Comparison of ENCODE assay signal across 12 cellular contexts in the genomic region with DNA sequence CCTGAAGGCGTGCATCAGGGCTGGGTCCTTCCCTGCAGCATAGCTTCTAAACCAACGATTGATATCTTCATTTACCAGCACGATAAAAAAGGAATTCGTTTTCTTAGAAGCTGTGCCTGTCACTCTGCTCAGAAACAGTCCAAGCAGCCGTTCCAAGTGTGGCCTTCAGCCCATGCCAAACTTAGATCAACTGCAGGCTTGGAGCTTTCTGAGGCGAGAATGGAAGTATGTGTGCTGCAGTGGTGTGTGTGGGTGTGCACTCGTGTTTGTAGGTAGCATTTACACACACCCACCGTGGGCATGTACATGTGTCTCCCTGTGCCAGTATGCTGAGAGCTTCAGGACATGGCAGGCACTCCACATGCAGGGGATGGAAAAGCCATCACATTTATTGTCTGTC.
DNase-seq lines count a peak whose midpoint lies in the region; ATAC-seq, FAIRE-seq and TF ChIP-seq lines count a peak whose summit lies in the region.
"Had no signal": no experiment of that assay in that cellular context is flagged by ENCODE, and none has a peak within 500 bp of the region (broad histone marks: within the 10 kb centered on the region; RNA-seq: fewer than 3 reads in every experiment).

No MANE protein-coding gene starts in this region.

- H3K27ac Mint-ChIP-seq in activated naive CD4-positive, alpha-beta T cell treated with anti-CD3 and anti-CD28 coated beads, Interleukin-2, amount 50 U/mL, for 24 hours: no peak overlapping the region
- no peak overlapping the region for H3K27ac Mint-ChIP-seq in activated naive CD4-positive, alpha-beta T cell treated with anti-CD3 and anti-CD28 coated beads for 36 hours
- peak overlapping the region in 9 of 10 donors; percentile 65 to 93 (median 82) for H3K27ac Mint-ChIP-seq in naive thymus-derived CD8-positive, alpha-beta T cell

- H3K4me1 ChIP-seq in tibial artery: peaks cover 0 to 37% (median 32%) of the 10 kb centered on the region in 4 donors

- peak overlapping the region in 43 of 59 donors; percentile 0 to 54 (median 21) for H3K4me3 ChIP-seq in dorsolateral prefrontal cortex
- peak overlapping the region in 1 of 2 donors; percentile 5 for H3K4me3 ChIP-seq in tibial artery

- no peaks in the 10 kb centered on the region for H3K9me3 Mint-ChIP-seq in activated naive CD4-positive, alpha-beta T cell treated with anti-CD3 and anti-CD28 coated beads, Interleukin-2, amount 50 U/mL, for 24 hours
- no peaks in the 10 kb centered on the region for H3K9me3 Mint-ChIP-seq in activated naive CD4-positive, alpha-beta T cell treated with anti-CD3 and anti-CD28 coated beads for 36 hours
- H3K9me3 Mint-ChIP-seq in naive thymus-derived CD8-positive, alpha-beta T cell: peaks cover 0 to 1% (median 0%) of the 10 kb centered on the region in 9 donors

- peaks cover 72% of the 10 kb centered on the region for H3K4me1 Mint-ChIP-seq in activated naive CD4-positive, alpha-beta T cell treated with anti-CD3 and anti-CD28 coated beads, Interleukin-2, amount 50 U/mL, for 24 hours
- peaks cover 38% of the 10 kb centered on the region for H3K4me1 Mint-ChIP-seq in activated naive CD4-positive, alpha-beta T cell treated with anti-CD3 and anti-CD28 coated beads for 36 hours (ENCODE audit: low read depth)
- H3K4me1 Mint-ChIP-seq in naive thymus-derived CD8-positive, alpha-beta T cell: peaks cover 29 to 67% (median 48%) of the 10 kb centered on the region in 4 donors

- intact Hi-C loops in activated naive CD4-positive, alpha-beta T cell treated with anti-CD3 and anti-CD28 coated beads for 36 hours (cut with micrococcal nuclease): loop anchor here (5.0 kb wide), 1 partner anchor 71 kb away; no protein-coding TSS in a partner anchor
- intact Hi-C loops in dorsolateral prefrontal cortex (cut with DNase I): loop anchor here in 1 of 2 donors (5.0 kb wide), 1 partner anchor 56 kb away; no protein-coding TSS in a partner anchor
- intact Hi-C loops in tibial artery (cut with DNase I; ENCODE audit: low total_unique reads): no loop called here

- H3K9me3 ChIP-seq in tibial artery: no peaks in the 10 kb centered on the region

- no peaks in the 10 kb centered on the region for H3K36me3 ChIP-seq in tibial artery

- no peak for TF ChIP-seq CTCF in dorsolateral prefrontal cortex (IDR thresholded peaks at IDR 0.05 in 54 of 56, conservative IDR thresholded peaks at IDR 0.05 in 2 of 56; ENCODE audit: low read depth in 1 of 56, partially characterized antibody in 56 of 56)
- TF ChIP-seq CTCF in tibial artery (IDR thresholded peaks at IDR 0.05): no peak

- DNase-seq in activated naive CD4-positive, alpha-beta T cell treated with anti-CD3 and anti-CD28 coated beads for 36 hours: no peak
- DNase-seq in dorsolateral prefrontal cortex (peak in 6 of 10 donors; percentile 40 to 69 (median 51)), tibial artery (no peak), NCI-H146 (lab: John Stamatoyannopoulos, UW) (no peak), SW 1271 (lab: John Stamatoyannopoulos, UW) (no peak), RCC 7860 (ENCODE audit: low spot score) (no peak)
- DNase-seq in naive thymus-derived CD8-positive, alpha-beta T cell: no peak
- DNase-seq: ACHN, NCI-H1930 had no signal

- CTCF ChIA-PET in activated naive CD4-positive, alpha-beta T cell treated with anti-CD3 and anti-CD28 coated beads for 36 hours (lab: Charles Lee): interaction anchor here (0.6 to 1.5 kb wide), 3 partner anchors 26 to 85 kb away, joined by 3 to 7 read pairs (median 6); no protein-coding TSS in a partner anchor

- peak overlapping the region; percentile 37 to 93 (median 81) for H3K27ac ChIP-seq in dorsolateral prefrontal cortex
- H3K27ac ChIP-seq in tibial artery: peak overlapping the region; percentile 31 to 55

- H3K36me3 Mint-ChIP-seq in activated naive CD4-positive, alpha-beta T cell treated with anti-CD3 and anti-CD28 coated beads, Interleukin-2, amount 50 U/mL, for 24 hours: no peaks in the 10 kb centered on the region
- no peaks in the 10 kb centered on the region for H3K36me3 Mint-ChIP-seq in activated naive CD4-positive, alpha-beta T cell treated with anti-CD3 and anti-CD28 coated beads for 36 hours (ENCODE audit: low read depth)
- H3K36me3 Mint-ChIP-seq in naive thymus-derived CD8-positive, alpha-beta T cell: peaks cover 0 to 2% (median 0%) of the 10 kb centered on the region in 3 donors

- H3K27me3 ChIP-seq in dorsolateral prefrontal cortex (peaks cover 0 to 8% (median 0%) of the 10 kb centered on the region in 45 donors), tibial artery (peaks cover 0 to 22% of the 10 kb centered on the region in 2 donors)

- POLR2A ChIA-PET in naive thymus-derived CD8-positive, alpha-beta T cell (lab: Charles Lee): no interaction called here

- no peaks in the 10 kb centered on the region for H3K27me3 Mint-ChIP-seq in activated naive CD4-positive, alpha-beta T cell treated with anti-CD3 and anti-CD28 coated beads, Interleukin-2, amount 50 U/mL, for 24 hours
- H3K27me3 Mint-ChIP-seq in activated naive CD4-positive, alpha-beta T cell treated with anti-CD3 and anti-CD28 coated beads for 36 hours (ENCODE audit: low read depth): peaks cover 3% of the 10 kb centered on the region
- peaks cover 0 to 14% (median 6%) of the 10 kb centered on the region in 5 donors for H3K27me3 Mint-ChIP-seq in naive thymus-derived CD8-positive, alpha-beta T cell

- no peak for FAIRE-seq in RCC 7860 (lab: Jason Lieb, UNC)
- FAIRE-seq: frontal cortex, G401.6 had no signal

- ATAC-seq in naive thymus-derived CD8-positive, alpha-beta T cell: no peak

- peak overlapping the region; percentile 36 for H3K4me3 Mint-ChIP-seq in activated naive CD4-positive, alpha-beta T cell treated with anti-CD3 and anti-CD28 coated beads, Interleukin-2, amount 50 U/mL, for 24 hours
- no peak overlapping the region for H3K4me3 Mint-ChIP-seq in activated naive CD4-positive, alpha-beta T cell treated with anti-CD3 and anti-CD28 coated beads for 36 hours
- H3K4me3 Mint-ChIP-seq in naive thymus-derived CD8-positive, alpha-beta T cell: peak overlapping the region in 6 of 10 donors; percentile 42 to 69 (median 50)

Comparison
In these comparisons a context has a peak if more than half of its experiments do, and no peak if none do; other contexts are left out.
1. H3K27ac Mint-ChIP-seq: peak in naive thymus-derived CD8-positive, alpha-beta T cell (9 of 10); none in activated naive CD4-positive, alpha-beta T cell treated with anti-CD3 and anti-CD28 coated beads, Interleukin-2, amount 50 U/mL, for 24 hours (single experiment) and activated naive CD4-positive, alpha-beta T cell treated with anti-CD3 and anti-CD28 coated beads for 36 hours (single experiment).
2. DNase-seq: peak in dorsolateral prefrontal cortex (6 of 10); none in activated naive CD4-positive, alpha-beta T cell treated with anti-CD3 and anti-CD28 coated beads for 36 hours (single experiment), naive thymus-derived CD8-positive, alpha-beta T cell (0 of 10), tibial artery (0 of 2), NCI-H146 (single experiment), SW 1271 (0 of 2) and RCC 7860 (single experiment).